ENCODE assay signal across 20 cellular contexts in genomic region chr1:94084085-94084484, GRCh38.
"Had no signal": no experiment of that assay in that cellular context is flagged by ENCODE, and none has a peak within 500 bp of the region (broad histone marks: within the 10 kb centered on the region; RNA-seq: fewer than 3 reads in every experiment).

No MANE protein-coding gene starts in this region.

- ATAC-seq: activated CD8-positive, alpha-beta T cell treated with anti-CD3 and anti-CD28 coated beads for 36 hours; activated naive CD8-positive, alpha-beta T cell treated with anti-CD3 and anti-CD28 coated beads, Interleukin-2, amount 50 U/mL, for 24 hours; left lobe of liver; lower lobe of right lung; right cardiac atrium had no signal

- DNase-seq: activated CD4-positive, alpha-beta T cell treated with anti-CD3 and anti-CD28 coated beads, Interleukin-2, amount 10 ng/mL, durations not matched to agents 7 days and 5 days; activated CD4-positive, CD25-positive, alpha-beta regulatory T cell treated with anti-CD3 and anti-CD28 coated beads, Interleukin-2, amount 50 U/mL, for 72 hours; activated CD8-positive, alpha-beta T cell treated with anti-CD3 and anti-CD28 coated beads for 36 hours; activated gamma-delta T cell; activated naive CD4-positive, alpha-beta T cell treated with anti-CD3 and anti-CD28 coated beads, Interleukin-2, amount 50 U/mL, for 16 hours; activated naive CD8-positive, alpha-beta T cell treated with anti-CD3 and anti-CD28 coated beads, Interleukin-2, amount 50 U/mL, for 24 hours; effector CD4-positive, alpha-beta T cell; foreskin melanocyte; immature natural killer cell; lower lobe of right lung; naive B cell; right cardiac atrium; stimulated activated CD4-positive, alpha-beta T cell treated with anti-CD3 and anti-CD28 coated beads, Interleukin-4, amount 100 ng/mL, for 24 hours; WERI-Rb-1 had no signal

- H3K36me3 ChIP-seq: cardiac muscle cell, lower lobe of right lung, tibial nerve, WERI-Rb-1 had no signal

- H2AFZ ChIP-seq: hepatocyte had no signal

- H3K4me2 ChIP-seq: hepatocyte had no signal

- H3K27me3 ChIP-seq: cardiac muscle cell, hepatocyte, tibial nerve had no signal

- FAIRE-seq: endometrium, TTC549 had no signal

- H3K27ac ChIP-seq: cardiac muscle cell, hepatocyte, lower lobe of right lung, tibial nerve, WERI-Rb-1 had no signal

- H3K9me3 ChIP-seq: lower lobe of right lung, tibial nerve had no signal

- H3K4me3 ChIP-seq: cardiac muscle cell, hepatocyte, lower lobe of right lung, tibial nerve had no signal
